ENCODE assay signal across 8 cellular contexts in the genomic region with DNA sequence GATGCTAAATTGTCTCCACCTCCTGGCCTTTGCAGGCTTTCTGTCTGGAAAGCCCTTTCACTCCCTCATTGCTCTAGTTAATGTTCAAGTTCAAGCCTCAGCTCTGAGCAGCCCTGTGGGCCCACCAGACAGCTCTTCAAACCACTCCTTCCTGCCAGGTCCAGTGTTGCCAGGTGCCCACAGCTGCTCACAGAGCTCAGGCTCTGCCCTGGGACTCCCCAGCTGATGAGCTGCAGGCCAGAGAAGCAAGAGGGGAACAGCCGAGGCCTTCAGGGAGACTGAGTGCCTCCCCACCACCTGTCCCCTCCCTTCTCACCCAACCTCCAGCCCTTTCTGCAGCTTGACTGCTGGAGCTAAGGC. TPM values are rescaled to one million over a fixed set of nuclear protein-coding genes. Genes with fewer than 3 reads are reported as not detected.
A peak's percentile ranks its signal among the peaks of the same experiment; 100 is the strongest.
DNase-seq lines count a peak whose midpoint lies in the region; ATAC-seq and TF ChIP-seq lines count a peak whose summit lies in the region.

No MANE protein-coding gene starts in this region.

- ATAC-seq in GM18909 (IDR thresholded peaks at IDR 0.05; ENCODE audit: poor library complexity, unreplicated experiment) (peak; percentile 25), HG03342 (IDR thresholded peaks at IDR 0.05; ENCODE audit: unreplicated experiment) (peak; percentile 14), left lobe of liver (no peak), mucosa of descending colon (no peak), GM19328 (IDR thresholded peaks at IDR 0.05; ENCODE audit: unreplicated experiment) (no peak)

- intact Hi-C loops in mucosa of descending colon (cut with DNase I, micrococcal nuclease): loop anchor here in 1 of 2 donors (10.0 kb wide), 1 partner anchor 93 kb away; no protein-coding TSS in a partner anchor

- H3K4me3 ChIP-seq in choroid plexus epithelial cell (ENCODE audit: low read depth, low read length) (peak overlapping the region; percentile 83), skeletal muscle satellite cell (ENCODE audit: low read length) (peak overlapping the region; percentile 87), mucosa of descending colon (no peak overlapping the region)

- peak overlapping the region; percentile 94 for H3K9ac ChIP-seq in skeletal muscle satellite cell (ENCODE audit: low read depth, low read length)

- H3K9me3 ChIP-seq in skeletal muscle satellite cell (replicated peaks; ENCODE audit: low read length) (no peaks in the 10 kb centered on the region), mucosa of descending colon (no peaks in the 10 kb centered on the region)

- H3K4me2 ChIP-seq in skeletal muscle satellite cell (ENCODE audit: low read length): peak overlapping the region; percentile 99

- peaks cover 35% of the 10 kb centered on the region for H3K36me3 ChIP-seq in skeletal muscle satellite cell (ENCODE audit: insufficient read depth, low read length)
- no peaks in the 10 kb centered on the region for H3K36me3 ChIP-seq in mucosa of descending colon (ENCODE audit: low read depth)

- no peak for TF ChIP-seq CTCF in choroid plexus epithelial cell (conservative IDR thresholded peaks at IDR 0.05; ENCODE audit: low read depth, low read length)
- TF ChIP-seq CTCF in mucosa of descending colon (IDR thresholded peaks at IDR 0.05): no peak

- H3K27me3 ChIP-seq in skeletal muscle satellite cell (ENCODE audit: control insufficient read depth, insufficient read depth, low read length): no peaks in the 10 kb centered on the region

- no peak for DNase-seq in choroid plexus epithelial cell (ENCODE audit: low read depth)
- DNase-seq in left lobe of liver (ENCODE audit: low spot score): no peak
- DNase-seq in mucosa of descending colon: no peak
- no peak for DNase-seq in NCI-H510A (lab: John Stamatoyannopoulos, UW)

- H3K4me1 ChIP-seq in skeletal muscle satellite cell (ENCODE audit: control insufficient read depth, insufficient read depth, low read length): peaks cover 58% of the 10 kb centered on the region
- H3K4me1 ChIP-seq in mucosa of descending colon (ENCODE audit: low read depth): peaks cover 17% of the 10 kb centered on the region

RNA-seq across cellular contexts. Expression of gene ZBTB47, which starts 1.3 kb away (rescaled TPM):
- total RNA-seq in skeletal muscle satellite cell (2012; rRNA removed): 14.2 and 18.1 TPM in 2 replicates
- total RNA-seq in left lobe of liver (5.0 TPM), mucosa of descending colon (10 to 100 TPM in 2 of 3 donors, 1 to 10 TPM in 1; 3.1 to 45.5 (median 12.4) TPM)

RNA-seq across cellular contexts. Expression of gene KLHL40, which starts 33.1 kb away (rescaled TPM):
- total RNA-seq in skeletal muscle satellite cell (2012; rRNA removed): 0.66 TPM in 1 of 2 replicates, not detected in the other
- total RNA-seq in left lobe of liver: not detected
- total RNA-seq in mucosa of descending colon: not detected

RNA-seq across cellular contexts. Expression of gene HHATL, which starts 50.4 kb away (rescaled TPM):
- total RNA-seq in skeletal muscle satellite cell (2012; rRNA removed): not detected in 2 replicates
- total RNA-seq in left lobe of liver: 0.40 TPM
- total RNA-seq in mucosa of descending colon: under 1 TPM in 1 of 3 donors, not detected in 2; 0.70 TPM

RNA-seq across cellular contexts. Expression of gene NKTR, which starts 51.7 kb away (rescaled TPM):
- 41.5 and 50.4 TPM in 2 replicates for total RNA-seq in skeletal muscle satellite cell (2012; rRNA removed)
- 29.2 TPM for total RNA-seq in left lobe of liver
- 10 to 100 TPM; 61.4 to 75.6 (median 70.5) TPM for total RNA-seq in mucosa of descending colon

Comparison
In these comparisons a context has a peak if more than half of its experiments do, and no peak if none do; other contexts are left out.
1. ATAC-seq: peak in GM18909 (single experiment) and HG03342 (single experiment); none in left lobe of liver (single experiment), mucosa of descending colon (single experiment) and GM19328 (single experiment).